1 cellular context compared by ENCODE assay signal in the genomic region with DNA sequence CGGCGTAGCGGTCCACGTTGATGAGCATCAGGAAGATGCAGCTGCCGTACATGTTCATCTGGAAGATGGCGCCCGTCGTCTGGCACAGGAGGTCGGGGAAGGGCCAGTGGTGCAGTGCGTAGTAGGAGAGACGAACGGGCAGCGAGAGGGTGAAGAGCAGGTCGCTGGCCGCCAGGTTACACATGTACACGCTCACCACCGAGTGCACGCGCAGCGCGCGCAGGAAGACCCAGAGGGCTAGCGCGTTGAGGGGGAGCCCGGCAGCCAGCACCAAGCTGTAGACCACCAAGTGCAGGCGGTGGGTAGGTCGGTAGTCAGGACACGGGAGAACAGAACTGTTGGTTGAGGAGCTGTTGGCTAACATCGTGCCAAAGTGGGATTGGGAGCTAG.
TF ChIP-seq lines count a peak whose summit lies in the region.

No MANE protein-coding gene starts in this region.

TF ChIP-seq in endothelial cell of umbilical vein, 7 proteins besides CTCF, POLR2A, EP300 and RAD21:
- TF ChIP-seq POLR2AphosphoS5 (IDR thresholded peaks at IDR 0.05; ENCODE audit: insufficient read depth, low read depth, low read length) (no peak), FOS (IDR thresholded peaks at IDR 0.05; ENCODE audit: borderline replicate concordance, insufficient read depth, low read length) (no peak), JUN (IDR thresholded peaks at IDR 0.05; ENCODE audit: borderline replicate concordance, insufficient read depth, insufficient read length, low read depth) (no peak), GATA2 (IDR thresholded peaks at IDR 0.05; ENCODE audit: insufficient read depth, insufficient read length, low read depth, low read length) (no peak), MYC (IDR thresholded peaks at IDR 0.05; ENCODE audit: low read depth, low read length) (no peak), EZH2 (IDR thresholded peaks at IDR 0.05; ENCODE audit: borderline replicate concordance, low read depth, low read length, severe bottlenecking) (no peak)
- TF ChIP-seq, protein P1, sequence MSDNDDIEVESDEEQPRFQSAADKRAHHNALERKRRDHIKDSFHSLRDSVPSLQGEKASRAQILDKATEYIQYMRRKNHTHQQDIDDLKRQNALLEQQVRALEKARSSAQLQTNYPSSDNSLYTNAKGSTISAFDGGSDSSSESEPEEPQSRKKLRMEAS (IDR thresholded peaks at IDR 0.05; ENCODE audit: insufficient read depth, insufficient read length), result no peak
